ENCODE assay signal across 8 cellular contexts in genomic region chr2:238060096-238060541, GRCh38. TPM values are rescaled to one million over a fixed set of nuclear protein-coding genes. Genes with fewer than 3 reads are reported as not detected.
DNase-seq lines count a peak whose midpoint lies in the region; ATAC-seq and TF ChIP-seq lines count a peak whose summit lies in the region.

No MANE protein-coding gene starts in this region.

- H3K4me3 Mint-ChIP-seq in WTC11 (peak overlapping the region; percentile 89), glutamatergic neuron (ENCODE audit: unreplicated experiment) (peak overlapping the region; percentile 99)

- H3K4me3 ChIP-seq in AG04449 (ENCODE audit: low read depth, low read length): peak overlapping the region; percentile 79
- H3K4me3 ChIP-seq in H7 (ENCODE audit: insufficient read depth, low read depth, low read length): peak overlapping the region; percentile 86
- H3K4me3 ChIP-seq in spleen: peak overlapping the region; percentile 82 to 97 (median 94)

- intact Hi-C loops in spleen (cut with DNase I; ENCODE audit: low total_unique reads): no loop called here

- peaks cover 17% of the 10 kb centered on the region for H3K36me3 Mint-ChIP-seq in WTC11
- peaks cover 13% of the 10 kb centered on the region for H3K36me3 Mint-ChIP-seq in glutamatergic neuron (ENCODE audit: unreplicated experiment)

- H3K27ac ChIP-seq in spleen: peak overlapping the region; percentile 74 to 94 (median 90)

- no peak for TF ChIP-seq POLR2A in spleen (IDR thresholded peaks at IDR 0.05)

- POLR2A ChIA-PET in AG04449 (lab: Yijun Ruan, JAX): interaction anchor here (0.6 to 1.0 kb wide), 2 partner anchors 8 to 33 kb away, joined by 3 to 4 read pairs; no protein-coding TSS in a partner anchor
- POLR2A ChIA-PET in WTC11 (lab: Charles Lee): interaction anchor here (0.6 to 1.0 kb wide), 4 partner anchors 9 to 38 kb away, joined by 3 to 4 read pairs (median 3); no protein-coding TSS in a partner anchor

- peak overlapping the region; percentile 88 for H3K27ac Mint-ChIP-seq in WTC11
- peak overlapping the region; percentile 95 for H3K27ac Mint-ChIP-seq in glutamatergic neuron (ENCODE audit: unreplicated experiment)

- H3K4me1 ChIP-seq in spleen: peaks cover 0 to 30% (median 21%) of the 10 kb centered on the region in 6 donors

- TF ChIP-seq CTCF in AG04449 (IDR thresholded peaks at IDR 0.05; ENCODE audit: insufficient read depth, low read length, missing control alignments): no peak
- no peak for TF ChIP-seq CTCF in WTC11 (IDR thresholded peaks at IDR 0.05)
- no peak for TF ChIP-seq CTCF in glutamatergic neuron (IDR thresholded peaks at IDR 0.05; ENCODE audit: partially characterized antibody, unreplicated experiment)
- no peak for TF ChIP-seq CTCF in spleen (IDR thresholded peaks at IDR 0.05 in 8 of 11, conservative IDR thresholded peaks at IDR 0.05 in 3 of 11)

- no peaks in the 10 kb centered on the region for H3K27me3 ChIP-seq in H7 (ENCODE audit: control insufficient read depth, insufficient read depth, low read length)
- peaks cover 0 to 17% (median 0%) of the 10 kb centered on the region in 7 donors for H3K27me3 ChIP-seq in spleen (replicated peaks in 1 of 7)

- H3K9me3 Mint-ChIP-seq in WTC11 (peaks cover 8% of the 10 kb centered on the region), glutamatergic neuron (ENCODE audit: unreplicated experiment) (peaks cover 13% of the 10 kb centered on the region)

- no peak for DNase-seq in AG04449 (ENCODE audit: low read depth, low spot score)
- DNase-seq in H7: no peak
- DNase-seq in WTC11 (ENCODE audit: low spot score): no peak
- no peak for DNase-seq in glutamatergic neuron
- no peak for DNase-seq in spleen
- DNase-seq in NCI-H1092 (lab: John Stamatoyannopoulos, UW): no peak
- no peak for DNase-seq in stimulated activated CD4-positive, alpha-beta T cell treated with anti-CD3 and anti-CD28 coated beads, Interleukin-2, amount 100 ng/mL, for 24 hours

- H3K27me3 Mint-ChIP-seq in WTC11 (ENCODE audit: low read depth) (no peaks in the 10 kb centered on the region), glutamatergic neuron (ENCODE audit: unreplicated experiment) (peaks cover 4% of the 10 kb centered on the region)

- CTCF ChIA-PET in AG04449 (lab: Yijun Ruan, JAX) (interaction anchor here (2.0 kb wide), 1 partner anchor 12 kb away, joined by 8 read pairs; no protein-coding TSS in a partner anchor), WTC11 (lab: Charles Lee) (interaction anchor here (0.5 to 1.7 kb wide), 8 partner anchors 29 to 202 kb away, joined by 3 to 9 read pairs (median 4); no protein-coding TSS in a partner anchor)

- H3K9me3 ChIP-seq in spleen: no peaks in the 10 kb centered on the region

- H3K4me1 Mint-ChIP-seq in WTC11 (peaks cover 33% of the 10 kb centered on the region), glutamatergic neuron (ENCODE audit: low read depth, unreplicated experiment) (peaks cover 34% of the 10 kb centered on the region)

- ATAC-seq in WTC11: peak; percentile 2; the same call in 1 of the 2 replicates
- ATAC-seq in GM19351 (IDR thresholded peaks at IDR 0.05; ENCODE audit: unreplicated experiment): no peak

- H3K36me3 ChIP-seq in H7 (replicated peaks; ENCODE audit: control insufficient read depth, insufficient read depth, low read length): peaks cover 5% of the 10 kb centered on the region
- peaks cover 0 to 12% (median 4%) of the 10 kb centered on the region in 6 donors for H3K36me3 ChIP-seq in spleen

- WGBS in spleen, 5 donors: 1 to 3% (median 2%) methylated on average over 18 of the region's 18 CpGs

TF ChIP-seq in WTC11, 78 proteins besides CTCF, POLR2A, EP300 and RAD21:
- TF ChIP-seq ZNF416 (CRISPR knock-in tag; IDR thresholded peaks at IDR 0.05) (no peak), ARID4B (CRISPR knock-in tag; IDR thresholded peaks at IDR 0.05; ENCODE audit: borderline replicate concordance) (0 out of 2 replicates have a peak, but pooled peaks have one; percentile 7)

RNA-seq across cellular contexts. Expression of gene SCLY, which starts 0.7 kb away (rescaled TPM):
- 50.6 and 53.0 TPM in 2 replicates for total RNA-seq in H7 (2014; rRNA removed; shearing (Covaris generic))
- 68.4 to 70.2 TPM (median 69.6 TPM) in 3 replicates for total RNA-seq in WTC11 (2021)
- total RNA-seq in glutamatergic neuron (ENCODE audit: unreplicated experiment): 44.0 TPM
- total RNA-seq in spleen: 10 to 100 TPM; 13.5 to 22.7 (median 17.5) TPM
- polyA plus RNA-seq in spleen: 1 to 10 TPM; 5.8 to 10.0 (median 6.7) TPM

RNA-seq across cellular contexts. Expression of gene ESPNL, which starts 40.0 kb away (rescaled TPM):
- 0.81 and 1.5 TPM in 2 replicates for total RNA-seq in H7 (2014; rRNA removed; shearing (Covaris generic))
- total RNA-seq in WTC11 (2021) (1.1 to 1.4 TPM (median 1.1 TPM) in 3 replicates), glutamatergic neuron (ENCODE audit: unreplicated experiment) (0.81 TPM), spleen (1 to 10 TPM in 4 of 7 donors, under 1 TPM in 3; 0.65 to 5.1 (median 1.5) TPM)
- 1 to 10 TPM; 1.3 to 6.2 (median 3.8) TPM for polyA plus RNA-seq in spleen
